In genomic region chr1:28258628-28259251, GRCh38 we compare ENCODE assay signal across 8 cellular contexts. TPM values are rescaled to one million over a fixed set of nuclear protein-coding genes. Genes with fewer than 3 reads are reported as not detected.
DNase-seq lines count a peak whose midpoint lies in the region; ATAC-seq, FAIRE-seq and TF ChIP-seq lines count a peak whose summit lies in the region.

No MANE protein-coding gene starts in this region.

- peak overlapping the region; percentile 61 for H3K4me3 ChIP-seq in CD4-positive, CD25-positive, alpha-beta regulatory T cell (ENCODE audit: low read depth, low read length)
- H3K4me3 ChIP-seq in LNCaP clone FGC (ENCODE audit: low read depth, low read length) = peak overlapping the region; percentile 94
- H3K4me3 ChIP-seq in pancreas = peak overlapping the region in 2 of 4 donors; percentile 95 to 100

- H3K36me3 ChIP-seq in CD4-positive, CD25-positive, alpha-beta regulatory T cell (ENCODE audit: control insufficient read depth, insufficient read depth, low read length) = no peaks in the 10 kb centered on the region
- H3K36me3 ChIP-seq in pancreas = no peaks in the 10 kb centered on the region

- peaks cover 44% of the 10 kb centered on the region for H3K4me1 ChIP-seq in CD4-positive, CD25-positive, alpha-beta regulatory T cell (ENCODE audit: control insufficient read depth, insufficient read depth, low read length, poor library complexity, severe bottlenecking)
- H3K4me1 ChIP-seq in pancreas = peaks cover 0 to 11% (median 4%) of the 10 kb centered on the region in 3 donors

- peak overlapping the region; percentile 17 to 77 (median 65) for H3K27ac Mint-ChIP-seq in CD4-positive, CD25-positive, alpha-beta regulatory T cell
- peak overlapping the region; percentile 89 to 97 for H3K27ac Mint-ChIP-seq in natural killer cell treated with Interleukin-12 subunit alpha and Interleukin-12 subunit beta and Interleukin-15 and Interleukin-18, amount 100 ng/mL, for 72 hours

- no peaks in the 10 kb centered on the region for H3K27me3 ChIP-seq in CD4-positive, CD25-positive, alpha-beta regulatory T cell (ENCODE audit: control insufficient read depth, insufficient read depth, low read length)
- H3K27me3 ChIP-seq in pancreas = no peaks in the 10 kb centered on the region

- peak overlapping the region; percentile 83 to 92 (median 87) for H3K4me3 Mint-ChIP-seq in CD4-positive, CD25-positive, alpha-beta regulatory T cell
- H3K4me3 Mint-ChIP-seq in natural killer cell treated with Interleukin-12 subunit alpha and Interleukin-12 subunit beta and Interleukin-15 and Interleukin-18, amount 100 ng/mL, for 72 hours = peak overlapping the region; percentile 79

- H3K4me1 Mint-ChIP-seq in CD4-positive, CD25-positive, alpha-beta regulatory T cell = peaks cover 13 to 48% (median 35%) of the 10 kb centered on the region in 4 donors
- H3K4me1 Mint-ChIP-seq in natural killer cell treated with Interleukin-12 subunit alpha and Interleukin-12 subunit beta and Interleukin-15 and Interleukin-18, amount 100 ng/mL, for 72 hours (ENCODE audit: low read depth in 2 of 2) = peaks cover 31 to 34% of the 10 kb centered on the region in 2 donors

- no peaks in the 10 kb centered on the region for H3K9me3 ChIP-seq in CD4-positive, CD25-positive, alpha-beta regulatory T cell (ENCODE audit: control insufficient read depth in 2 of 2, low read length in 2 of 2)
- H3K9me3 ChIP-seq in pancreas = no peaks in the 10 kb centered on the region

- 5 to 8% methylated on average over 12 of the region's 12 CpGs for WGBS in pancreas, 2 donors

- H3K9me3 Mint-ChIP-seq in CD4-positive, CD25-positive, alpha-beta regulatory T cell = no peaks in the 10 kb centered on the region
- H3K9me3 Mint-ChIP-seq in natural killer cell treated with Interleukin-12 subunit alpha and Interleukin-12 subunit beta and Interleukin-15 and Interleukin-18, amount 100 ng/mL, for 72 hours = no peaks in the 10 kb centered on the region

- H3K36me3 Mint-ChIP-seq in CD4-positive, CD25-positive, alpha-beta regulatory T cell = peaks cover 3% of the 10 kb centered on the region
- no peaks in the 10 kb centered on the region for H3K36me3 Mint-ChIP-seq in natural killer cell treated with Interleukin-12 subunit alpha and Interleukin-12 subunit beta and Interleukin-15 and Interleukin-18, amount 100 ng/mL, for 72 hours

- no peak for FAIRE-seq in pancreas (lab: Jason Lieb, UNC)

- TF ChIP-seq CTCF in LNCaP clone FGC (IDR thresholded peaks at IDR 0.05; ENCODE audit: control insufficient read depth, extremely low read depth, insufficient read depth) (no peak), pancreas (IDR thresholded peaks at IDR 0.05) (no peak)

- peak overlapping the region; percentile 21 for H3K27ac ChIP-seq in CD4-positive, CD25-positive, alpha-beta regulatory T cell (ENCODE audit: insufficient read depth, low read length, poor library complexity, severe bottlenecking)
- H3K27ac ChIP-seq in pancreas = peak overlapping the region in 2 of 4 donors; percentile 12 to 37

- ATAC-seq in CD4-positive, CD25-positive, alpha-beta regulatory T cell (ENCODE audit: low read depth in 2 of 2) = no peak
- no peak for ATAC-seq in natural killer cell treated with Interleukin-12 subunit alpha and Interleukin-12 subunit beta and Interleukin-15 and Interleukin-18, amount 100 ng/mL, for 72 hours
- ATAC-seq in HG03460 (IDR thresholded peaks at IDR 0.05; ENCODE audit: unreplicated experiment) = no peak
- no peak for ATAC-seq in pancreas
- ATAC-seq in HG03521 (IDR thresholded peaks at IDR 0.05; ENCODE audit: unreplicated experiment) = no peak

- intact Hi-C loops in pancreas (cut with DNase I) = no loop called here

- DNase-seq in CD4-positive, CD25-positive, alpha-beta regulatory T cell = no peak
- no peak for DNase-seq in LNCaP clone FGC (ENCODE audit: low read depth)
- peak; percentile 45 for DNase-seq in cerebellar cortex (ENCODE audit: low spot score)
- no peak for DNase-seq in natural killer cell treated with Interleukin-12 subunit alpha and Interleukin-12 subunit beta and Interleukin-15 and Interleukin-18, amount 100 ng/mL, for 72 hours (ENCODE audit: low spot score)
- no peak for DNase-seq in NCI-H526 treated with DMSO at 0.1 percent for 48 hours (lab: John Stamatoyannopoulos, UW)
- no peak for DNase-seq in pancreas

- peaks cover 8% of the 10 kb centered on the region for H3K27me3 Mint-ChIP-seq in CD4-positive, CD25-positive, alpha-beta regulatory T cell
- H3K27me3 Mint-ChIP-seq in natural killer cell treated with Interleukin-12 subunit alpha and Interleukin-12 subunit beta and Interleukin-15 and Interleukin-18, amount 100 ng/mL, for 72 hours = no peaks in the 10 kb centered on the region

RNA-seq across cellular contexts. Expression of gene SESN2, which starts 0.6 kb away (rescaled TPM):
- total RNA-seq in CD4-positive, CD25-positive, alpha-beta regulatory T cell = 13.9 TPM
- 1 to 10 TPM; 5.0 to 8.9 (median 6.9) TPM for polyA plus RNA-seq in CD4-positive, CD25-positive, alpha-beta regulatory T cell
- 10 to 100 TPM; 26.4 to 36.1 TPM for total RNA-seq in natural killer cell treated with Interleukin-12 subunit alpha and Interleukin-12 subunit beta and Interleukin-15 and Interleukin-18, amount 100 ng/mL, for 72 hours
- 10 to 100 TPM in 1 of 6 donors, 1 to 10 TPM in 5; 4.0 to 38.3 (median 7.3) TPM for total RNA-seq in pancreas
- 1 to 10 TPM; 5.7 to 9.7 TPM for polyA plus RNA-seq in pancreas

RNA-seq across cellular contexts. Expression of gene ATP5IF1, which starts 22.8 kb away (rescaled TPM):
- total RNA-seq in CD4-positive, CD25-positive, alpha-beta regulatory T cell = 96.6 TPM
- 100 to 1,000 TPM; 467 to 676 (median 604) TPM for polyA plus RNA-seq in CD4-positive, CD25-positive, alpha-beta regulatory T cell
- total RNA-seq in natural killer cell treated with Interleukin-12 subunit alpha and Interleukin-12 subunit beta and Interleukin-15 and Interleukin-18, amount 100 ng/mL, for 72 hours = 100 to 1,000 TPM; 112 to 125 TPM
- 10 to 100 TPM; 37.9 to 64.0 (median 53.9) TPM for total RNA-seq in pancreas
- polyA plus RNA-seq in pancreas = 100 to 1,000 TPM; 204 to 239 TPM

RNA-seq across cellular contexts. Expression of gene DNAJC8, which starts 25.9 kb away (rescaled TPM):
- total RNA-seq in CD4-positive, CD25-positive, alpha-beta regulatory T cell = 75.3 TPM
- polyA plus RNA-seq in CD4-positive, CD25-positive, alpha-beta regulatory T cell = 100 to 1,000 TPM; 152 to 181 (median 157) TPM
- total RNA-seq in natural killer cell treated with Interleukin-12 subunit alpha and Interleukin-12 subunit beta and Interleukin-15 and Interleukin-18, amount 100 ng/mL, for 72 hours = 100 to 1,000 TPM in 1 of 2 donors, 10 to 100 TPM in 1; 62.8 to 103 TPM
- 10 to 100 TPM; 12.1 to 30.8 (median 16.6) TPM for total RNA-seq in pancreas
- 10 to 100 TPM; 23.5 to 45.1 TPM for polyA plus RNA-seq in pancreas
